In the genomic region with DNA sequence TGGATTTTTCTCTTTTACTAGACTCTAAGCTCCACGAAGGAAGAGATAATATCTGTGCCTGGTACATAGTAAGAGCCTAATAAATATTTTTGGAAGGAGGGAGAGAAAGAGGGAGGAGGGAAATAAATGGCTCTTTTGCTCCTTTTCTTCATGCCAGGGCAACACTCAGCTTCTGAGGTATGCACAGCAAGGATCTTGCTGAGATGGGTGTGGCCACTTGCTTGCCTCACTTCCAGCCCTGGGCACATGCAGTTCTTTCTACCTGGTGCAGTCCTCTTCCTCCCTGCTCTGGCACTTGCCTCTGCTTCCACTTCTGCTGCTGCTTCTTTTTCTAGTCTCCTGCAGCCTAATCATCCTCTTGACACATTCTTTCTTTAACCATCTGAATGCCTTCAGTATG, we compare ENCODE assay signal across 13 cellular contexts.
A peak's percentile ranks its signal among the peaks of the same experiment; 100 is the strongest.
DNase-seq lines count a peak whose midpoint lies in the region; ATAC-seq, FAIRE-seq and TF ChIP-seq lines count a peak whose summit lies in the region.
"Had no signal": no experiment of that assay in that cellular context is flagged by ENCODE, and none has a peak within 500 bp of the region (broad histone marks: within the 10 kb centered on the region; RNA-seq: fewer than 3 reads in every experiment).

No MANE protein-coding gene starts in this region.

- no peak overlapping the region for H3K9ac ChIP-seq in K562 (ENCODE audit: insufficient read depth in 1 of 2, low read depth in 2 of 2, low read length in 2 of 2)
- H3K9ac ChIP-seq in smooth muscle cell (ENCODE audit: low read depth): no peak overlapping the region

- H3K4me2 ChIP-seq in K562 (ENCODE audit: insufficient read depth, low read length) (no peak overlapping the region), smooth muscle cell (peak overlapping the region; percentile 10)

- TF ChIP-seq POLR2A in H54 (IDR thresholded peaks at IDR 0.05; ENCODE audit: low read depth, low read length) (no peak), K562 (conservative IDR thresholded peaks at IDR 0.05) (no peak), adrenal gland (IDR thresholded peaks at IDR 0.05) (no peak)

- WGBS in K562 (ENCODE audit: insufficient coverage, low coverage, missing lambda C conversion rate): 0% methylated on average over 1 of the region's 1 CpG
- 4% methylated on average over 1 of the region's 1 CpG for WGBS in smooth muscle cell (ENCODE audit: low lambda C conversion rate)
- 64 to 83% (median 76%) methylated on average over 1 of the region's 1 CpG for WGBS in adrenal gland, 4 donors

- TF ChIP-seq RAD21 in K562 (CRISPR knock-in tag; conservative IDR thresholded peaks at IDR 0.05 in 1 of 2, IDR thresholded peaks at IDR 0.05 in 1 of 2): no peak

- H3K4me3 ChIP-seq in K562 (no peak overlapping the region), smooth muscle cell (no peak overlapping the region), adrenal gland (no peak overlapping the region)
- H3K4me3 ChIP-seq: SJSA1 had no signal

- no peaks in the 10 kb centered on the region for H3K9me1 ChIP-seq in K562 (ENCODE audit: control insufficient read depth, insufficient read depth, low read length)

- H3K9me3 ChIP-seq in K562 (replicated peaks; ENCODE audit: control insufficient read depth, insufficient read depth, low read depth, low read length): no peaks in the 10 kb centered on the region
- H3K9me3 ChIP-seq in smooth muscle cell (replicated peaks; ENCODE audit: low read depth): no peaks in the 10 kb centered on the region
- no peaks in the 10 kb centered on the region for H3K9me3 ChIP-seq in adrenal gland (replicated peaks in 1 of 3)
- H3K9me3 ChIP-seq: SJSA1 had no signal

- CTCF ChIA-PET in K562 (lab: Yijun Ruan, JAX; ENCODE audit: low intra/inter-chr PET ratio): no interaction called here

- peaks cover 0 to 8% of the 10 kb centered on the region in 2 experiments; a peak in 1 of 5 replicates for H3K4me1 ChIP-seq in K562 (replicated peaks in 1 of 2; ENCODE audit: control insufficient read depth in 2 of 2, insufficient read depth in 2 of 2, low read length in 2 of 2)
- peaks cover 18% of the 10 kb centered on the region for H3K4me1 ChIP-seq in smooth muscle cell (ENCODE audit: low read depth)
- H3K4me1 ChIP-seq in adrenal gland (replicated peaks in 1 of 2): peaks cover 13 to 35% of the 10 kb centered on the region in 2 donors

- BruUV-seq in K562 (replicated peaks; lab: Mats Ljungman, UMichigan): no TSS peak

- POLR2A ChIA-PET in K562 (lab: Yijun Ruan, JAX): interaction anchor here (0.6 to 1.4 kb wide), 3 partner anchors 11 to 18 kb away, joined by 3 to 4 read pairs (median 3); no protein-coding TSS in a partner anchor

- H3F3A ChIP-seq in smooth muscle cell (ENCODE audit: low read depth): peaks cover 28% of the 10 kb centered on the region

- ATAC-seq in K562: 0 out of 3 replicates have a peak, but pooled peaks have one; percentile 19
- ATAC-seq: activated CD8-positive, alpha-beta T cell treated with anti-CD3 and anti-CD28 coated beads, Interleukin-2, amount 10 ng/mL, durations not matched to agents 7 days and 5 days had no signal

- H3K36me3 ChIP-seq in K562 (ENCODE audit: control insufficient read depth, insufficient read depth, low read length) (no peaks in the 10 kb centered on the region), smooth muscle cell (ENCODE audit: low read depth) (no peaks in the 10 kb centered on the region), adrenal gland (replicated peaks in 1 of 2) (no peaks in the 10 kb centered on the region)
- H3K36me3 ChIP-seq: brain microvascular endothelial cell, SJSA1 had no signal

- FAIRE-seq in H54 (lab: Jason Lieb, UNC) (peak; percentile 97), K562 (lab: Jason Lieb, UNC) (no peak), D721Med (lab: Jason Lieb, UNC) (no peak)

- intact Hi-C loops in K562 (cut with micrococcal nuclease): no loop called here
- intact Hi-C loops in adrenal gland (cut with DNase I): no loop called here

- TF ChIP-seq CTCF in K562 (IDR thresholded peaks at IDR 0.05 in 2 of 3, conservative IDR thresholded peaks at IDR 0.05 in 1 of 3; ENCODE audit: insufficient read depth in 2 of 3, low read depth in 1 of 3, low read length in 3 of 3): no peak
- TF ChIP-seq CTCF in smooth muscle cell (IDR thresholded peaks at IDR 0.05; ENCODE audit: borderline replicate concordance, insufficient read depth, poor library complexity, severe bottlenecking): no peak
- no peak for TF ChIP-seq CTCF in adrenal gland (IDR thresholded peaks at IDR 0.05)
- TF ChIP-seq CTCF in D721Med (IDR thresholded peaks at IDR 0.05; ENCODE audit: insufficient read depth, missing control alignments): no peak

- DNase-seq in H54 (ENCODE audit: insufficient read length, low spot score) (peak; percentile 28), K562 (ENCODE audit: extremely low read depth in 1 of 4, low spot score in 3 of 4) (no peak), iris pigment epithelial cell (ENCODE audit: low read depth) (peak; percentile 56), smooth muscle cell (lab: John Stamatoyannopoulos, UW; ENCODE audit: unreplicated experiment) (no peak), NCI-H1694 treated with DMSO at 0.1 percent for 48 hours (lab: John Stamatoyannopoulos, UW) (no peak), adrenal gland (no peak), D721Med (ENCODE audit: insufficient read length, low spot score) (no peak)
- DNase-seq in NK-92 treated with Interleukin-12 subunit alpha and Interleukin-12 subunit beta, amount 100 ng/mL, for 24 hours (lab: John Stamatoyannopoulos, UW): no peak
- DNase-seq: activated CD8-positive, alpha-beta T cell treated with anti-CD3 and anti-CD28 coated beads, Interleukin-2, amount 10 ng/mL, durations not matched to agents 7 days and 5 days; brain microvascular endothelial cell; head of caudate nucleus; NCI-H1930 had no signal

- in situ Hi-C loops in K562 (cut with MboI): no loop called here

- H4K20me1 ChIP-seq in K562 (replicated peaks; ENCODE audit: control insufficient read depth, insufficient read depth, low read length) (no peaks in the 10 kb centered on the region), smooth muscle cell (ENCODE audit: low read depth) (no peaks in the 10 kb centered on the region)

- TF ChIP-seq EP300 in K562 (IDR thresholded peaks at IDR 0.05; ENCODE audit: low read length): no peak

- H3K79me2 ChIP-seq in K562 (ENCODE audit: control insufficient read depth, insufficient read depth, low read length): no peaks in the 10 kb centered on the region
- no peaks in the 10 kb centered on the region for H3K79me2 ChIP-seq in smooth muscle cell (ENCODE audit: low read depth)

- H3K27me3 ChIP-seq in K562 (ENCODE audit: control insufficient read depth in 2 of 2, insufficient read depth in 2 of 2, low read length in 2 of 2): no peaks in the 10 kb centered on the region
- no peaks in the 10 kb centered on the region for H3K27me3 ChIP-seq in smooth muscle cell (ENCODE audit: low read depth)
- no peaks in the 10 kb centered on the region for H3K27me3 ChIP-seq in adrenal gland
- H3K27me3 ChIP-seq: brain microvascular endothelial cell, SJSA1 had no signal

- H2AFZ ChIP-seq in K562 (ENCODE audit: low read depth, low read length) (no peak overlapping the region), smooth muscle cell (ENCODE audit: low read depth) (no peak overlapping the region)

- no peak overlapping the region for H3K27ac ChIP-seq in K562 (ENCODE audit: extremely low read depth, low read depth, low read length)
- H3K27ac ChIP-seq in smooth muscle cell (ENCODE audit: low read depth): peak overlapping the region; percentile 75
- no peak overlapping the region for H3K27ac ChIP-seq in adrenal gland

TF ChIP-seq in K562, 482 proteins besides CTCF, POLR2A, EP300 and RAD21:
- TF ChIP-seq, protein P1, sequence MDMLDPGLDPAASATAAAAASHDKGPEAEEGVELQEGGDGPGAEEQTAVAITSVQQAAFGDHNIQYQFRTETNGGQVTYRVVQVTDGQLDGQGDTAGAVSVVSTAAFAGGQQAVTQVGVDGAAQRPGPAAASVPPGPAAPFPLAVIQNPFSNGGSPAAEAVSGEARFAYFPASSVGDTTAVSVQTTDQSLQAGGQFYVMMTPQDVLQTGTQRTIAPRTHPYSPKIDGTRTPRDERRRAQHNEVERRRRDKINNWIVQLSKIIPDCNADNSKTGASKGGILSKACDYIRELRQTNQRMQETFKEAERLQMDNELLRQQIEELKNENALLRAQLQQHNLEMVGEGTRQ (CRISPR knock-in tag; IDR thresholded peaks at IDR 0.05): no peak
- no peak for TF ChIP-seq KLF16 (IDR thresholded peaks at IDR 0.05)
- TF ChIP-seq CXXC5 (CRISPR knock-in tag; IDR thresholded peaks at IDR 0.05): 0 out of 2 replicates have a peak, but pooled peaks have one; percentile 5
- no peak for TF ChIP-seq EGR1 (conservative IDR thresholded peaks at IDR 0.05)
- no peak for TF ChIP-seq SETDB1 (IDR thresholded peaks at IDR 0.05; ENCODE audit: low read length)

Comparison
In these comparisons a context has a peak if more than half of its experiments do, and no peak if none do; other contexts are left out.
1. DNase-seq: peak in H54 (single experiment) and iris pigment epithelial cell (single experiment); none in K562 (0 of 4), smooth muscle cell (single experiment), NCI-H1694 treated with DMSO at 0.1 percent for 48 hours (single experiment), adrenal gland (0 of 7), D721Med (single experiment) and NK-92 treated with Interleukin-12 subunit alpha and Interleukin-12 subunit beta, amount 100 ng/mL, for 24 hours (single experiment).